In genomic region chr9:134403682-134404301, GRCh38 we compare ENCODE assay signal across 8 cellular contexts.
DNase-seq lines count a peak whose midpoint lies in the region; ATAC-seq and TF ChIP-seq lines count a peak whose summit lies in the region.

No MANE protein-coding gene starts in this region.

- H3K4me1 ChIP-seq in spleen: peaks cover 57 to 100% (median 82%) of the 10 kb centered on the region in 6 donors

- H3K27ac Mint-ChIP-seq in activated T-helper 2 cell treated with anti-CD3 and anti-CD28 coated beads, Interferon-gamma antibody, Interleukin-2, Interleukin-4, amounts not matched to agents 10 μg/mL and 5 μg/mL and 100 μg/mL, durations not matched to agents 14 hours and 24 hours and 36 hours: peak overlapping the region; percentile 65

- peaks cover 1% of the 10 kb centered on the region for H3K27me3 Mint-ChIP-seq in activated T-helper 2 cell treated with anti-CD3 and anti-CD28 coated beads, Interferon-gamma antibody, Interleukin-2, Interleukin-4, amounts not matched to agents 10 μg/mL and 5 μg/mL and 100 μg/mL, durations not matched to agents 14 hours and 24 hours and 36 hours (ENCODE audit: low read depth)

- H3K4me3 ChIP-seq in AG10803 (ENCODE audit: low read length) (no peak overlapping the region), spleen (peak overlapping the region in 1 of 8 donors; percentile 61)

- no peaks in the 10 kb centered on the region for H3K27me3 ChIP-seq in spleen (replicated peaks in 1 of 7)

- H3K27ac ChIP-seq in spleen: peak overlapping the region; percentile 57 to 98 (median 92)

- H3K4me1 Mint-ChIP-seq in activated T-helper 2 cell treated with anti-CD3 and anti-CD28 coated beads, Interferon-gamma antibody, Interleukin-2, Interleukin-4, amounts not matched to agents 10 μg/mL and 5 μg/mL and 100 μg/mL, durations not matched to agents 14 hours and 24 hours and 36 hours (ENCODE audit: low read depth): peaks cover 26% of the 10 kb centered on the region

- H3K4me3 Mint-ChIP-seq in activated T-helper 2 cell treated with anti-CD3 and anti-CD28 coated beads, Interferon-gamma antibody, Interleukin-2, Interleukin-4, amounts not matched to agents 10 μg/mL and 5 μg/mL and 100 μg/mL, durations not matched to agents 14 hours and 24 hours and 36 hours (ENCODE audit: low read depth): peak overlapping the region; percentile 17

- TF ChIP-seq POLR2A in spleen (IDR thresholded peaks at IDR 0.05): no peak

- peaks cover 0 to 9% (median 8%) of the 10 kb centered on the region in 8 donors for H3K9me3 ChIP-seq in spleen

- intact Hi-C loops in activated T-helper 2 cell treated with anti-CD3 and anti-CD28 coated beads, Interferon-gamma antibody, Interleukin-2, Interleukin-4, amounts not matched to agents 10 μg/mL and 5 μg/mL and 100 μg/mL, durations not matched to agents 14 hours and 24 hours and 36 hours (cut with micrococcal nuclease): no loop called here
- intact Hi-C loops in head of caudate nucleus (cut with DNase I): no loop called here
- intact Hi-C loops in spleen (cut with DNase I; ENCODE audit: low total_unique reads): no loop called here

- TF ChIP-seq CTCF in AG10803 (conservative IDR thresholded peaks at IDR 0.05; ENCODE audit: low read length) (no peak), spleen (IDR thresholded peaks at IDR 0.05 in 8 of 11, conservative IDR thresholded peaks at IDR 0.05 in 3 of 11) (no peak)

- 0 to 35% (median 13%) methylated on average over 14 to 17 of the region's 17 CpGs for WGBS in spleen, 5 donors

- H3K9me3 Mint-ChIP-seq in activated T-helper 2 cell treated with anti-CD3 and anti-CD28 coated beads, Interferon-gamma antibody, Interleukin-2, Interleukin-4, amounts not matched to agents 10 μg/mL and 5 μg/mL and 100 μg/mL, durations not matched to agents 14 hours and 24 hours and 36 hours: peaks cover 3% of the 10 kb centered on the region

- peaks cover 14% of the 10 kb centered on the region for H3K36me3 Mint-ChIP-seq in activated T-helper 2 cell treated with anti-CD3 and anti-CD28 coated beads, Interferon-gamma antibody, Interleukin-2, Interleukin-4, amounts not matched to agents 10 μg/mL and 5 μg/mL and 100 μg/mL, durations not matched to agents 14 hours and 24 hours and 36 hours (ENCODE audit: low read depth)

- peaks cover 0 to 41% (median under 1%) of the 10 kb centered on the region in 6 donors for H3K36me3 ChIP-seq in spleen

- ATAC-seq in GM18909 (IDR thresholded peaks at IDR 0.05; ENCODE audit: poor library complexity, unreplicated experiment): no peak

- DNase-seq in AG10803 (ENCODE audit: low read depth) (peak; percentile 97), M059J (ENCODE audit: low read depth) (peak; percentile 98), head of caudate nucleus (peak in 40 of 42 donors; percentile 39 to 79 (median 66)), spleen (peak; percentile 91), NCI-H128 (lab: John Stamatoyannopoulos, UW; ENCODE audit: unreplicated experiment) (no peak), NCI-H2081 (lab: John Stamatoyannopoulos, UW) (no peak)
- no peak for DNase-seq in activated T-helper 2 cell treated with anti-CD3 and anti-CD28 coated beads, Interferon-gamma antibody, Interleukin-2, Interleukin-4, amounts not matched to agents 10 μg/mL and 5 μg/mL and 100 μg/mL, durations not matched to agents 14 hours and 24 hours and 36 hours (ENCODE audit: low spot score)

Comparison
In these comparisons a context has a peak if more than half of its experiments do, and no peak if none do; other contexts are left out.
1. DNase-seq: peak in AG10803 (single experiment), M059J (single experiment), head of caudate nucleus (40 of 42) and spleen (single experiment); none in activated T-helper 2 cell treated with anti-CD3 and anti-CD28 coated beads, Interferon-gamma antibody, Interleukin-2, Interleukin-4, amounts not matched to agents 10 μg/mL and 5 μg/mL and 100 μg/mL, durations not matched to agents 14 hours and 24 hours and 36 hours (single experiment), NCI-H128 (single experiment) and NCI-H2081 (0 of 2).